Comparison of ENCODE assay signal across 19 cellular contexts in the genomic region with DNA sequence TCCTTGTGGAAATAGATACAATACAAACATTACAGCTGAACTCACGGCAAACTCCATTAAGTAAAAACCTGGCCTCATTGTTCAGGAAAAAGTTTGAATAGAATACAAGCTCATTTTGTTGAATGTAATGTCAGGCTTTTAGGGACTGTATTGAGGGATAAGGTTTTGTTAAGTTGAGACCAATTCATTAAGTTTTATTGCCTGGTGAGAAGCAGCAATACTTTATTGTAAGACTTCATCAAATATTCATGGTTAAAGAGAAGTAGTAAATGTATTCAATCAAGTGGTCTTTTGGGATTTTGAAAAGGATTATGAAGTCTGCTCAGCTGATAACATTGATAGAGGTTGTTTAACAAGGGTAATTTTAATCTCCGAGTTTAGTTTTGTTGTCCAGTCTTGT. TPM values are rescaled to one million over a fixed set of nuclear protein-coding genes. Genes with fewer than 3 reads are reported as not detected.
A peak's percentile ranks its signal among the peaks of the same experiment; 100 is the strongest.
DNase-seq lines count a peak whose midpoint lies in the region; FAIRE-seq and TF ChIP-seq lines count a peak whose summit lies in the region.
"Had no signal": no experiment of that assay in that cellular context is flagged by ENCODE, and none has a peak within 500 bp of the region (broad histone marks: within the 10 kb centered on the region; RNA-seq: fewer than 3 reads in every experiment).

No MANE protein-coding gene starts in this region.

- H3K27me3 Mint-ChIP-seq in brain, result no peaks in the 10 kb centered on the region

- TF ChIP-seq CTCF in brain (conservative IDR thresholded peaks at IDR 0.05) (no peak), dorsolateral prefrontal cortex (IDR thresholded peaks at IDR 0.05 in 54 of 56, conservative IDR thresholded peaks at IDR 0.05 in 2 of 56; ENCODE audit: low read depth in 1 of 56, partially characterized antibody in 56 of 56) (no peak)

- no peaks in the 10 kb centered on the region for H3K27me3 ChIP-seq in dorsolateral prefrontal cortex

- FAIRE-seq in H54 (lab: Jason Lieb, UNC), result peak; percentile 64
- FAIRE-seq: A204.1, RCC 7860 had no signal

- intact Hi-C loops in dorsolateral prefrontal cortex (cut with DNase I), result no loop called here

- H3K9me3 Mint-ChIP-seq in brain, result no peaks in the 10 kb centered on the region
- H3K9me3 Mint-ChIP-seq: CD8-positive, alpha-beta T cell; T-helper 2 cell treated with Interferon-gamma antibody and Interleukin-4, amounts not matched to agents 5 μg/mL and 100 μg/mL, for 36 hours had no signal

- H3K4me3 ChIP-seq in dorsolateral prefrontal cortex, result no peak overlapping the region

- H3K4me3 Mint-ChIP-seq in brain, result peak overlapping the region in 2 of 5 experiments; percentile 19 to 20
- H3K4me3 Mint-ChIP-seq: CD8-positive, alpha-beta T cell had no signal

- no peak for TF ChIP-seq POLR2A in H54 (IDR thresholded peaks at IDR 0.05; ENCODE audit: low read depth, low read length)

- no peak overlapping the region for H3K27ac ChIP-seq in dorsolateral prefrontal cortex
- H3K27ac ChIP-seq: KMS-11 had no signal

- H3K4me1 Mint-ChIP-seq in brain, result peaks cover 57% of the 10 kb centered on the region

- DNase-seq in NCI-H146 treated with DMSO at 0.1 percent for 48 hours (lab: John Stamatoyannopoulos, UW; ENCODE audit: unreplicated experiment), result peak; percentile 23
- DNase-seq in NCI-H146 (lab: John Stamatoyannopoulos, UW), result no peak
- no peak for DNase-seq in H54 (ENCODE audit: insufficient read length, low spot score)
- DNase-seq in NCI-H345 treated with DMSO at 0.1 percent for 48 hours (lab: John Stamatoyannopoulos, UW; ENCODE audit: unreplicated experiment), result peak; percentile 6
- DNase-seq in NCI-H82 treated with DMSO at 0.1 percent for 48 hours (lab: John Stamatoyannopoulos, UW; ENCODE audit: unreplicated experiment), result no peak
- DNase-seq in dorsolateral prefrontal cortex, result no peak
- no peak for DNase-seq in NCI-H524 treated with DMSO at 0.1 percent for 48 hours (lab: John Stamatoyannopoulos, UW)
- DNase-seq: CD8-positive, alpha-beta T cell; DND-41; H7; MV-4-11; NCI-H1417 treated with DMSO at 0.1 percent for 48 hours; NCI-H2081 treated with DMSO at 0.1 percent for 48 hours; NCI-H446 had no signal

- H3K36me3 Mint-ChIP-seq in brain, result peaks cover 22% of the 10 kb centered on the region

- H3K27ac Mint-ChIP-seq in brain, result peak overlapping the region in 3 of 5 experiments; percentile 9 to 59 (median 27)
- H3K27ac Mint-ChIP-seq: CD8-positive, alpha-beta T cell had no signal

RNA-seq across cellular contexts. Expression of gene METAP1D, which starts 35.4 kb away (rescaled TPM):
- 1.7 TPM for polyA plus RNA-seq in brain (ENCODE audit: insufficient read depth, low read depth, low replicate concordance)
- total RNA-seq in dorsolateral prefrontal cortex, result 10 to 100 TPM in 48 of 120 experiments, 1 to 10 TPM in 72; 5.8 to 17.9 (median 9.4) TPM

RNA-seq across cellular contexts. Expression of gene HAT1, which starts 42.1 kb away (rescaled TPM):
- polyA plus RNA-seq in brain (ENCODE audit: insufficient read depth, low read depth, low replicate concordance), result 19.0 TPM
- 10 to 100 TPM; 13.9 to 33.5 (median 22.1) TPM for total RNA-seq in dorsolateral prefrontal cortex

Comparison
In these comparisons a context has a peak if more than half of its experiments do, and no peak if none do; other contexts are left out.
1. DNase-seq: peak in NCI-H146 treated with DMSO at 0.1 percent for 48 hours (single experiment) and NCI-H345 treated with DMSO at 0.1 percent for 48 hours (single experiment); none in NCI-H146 (single experiment), H54 (single experiment), NCI-H82 treated with DMSO at 0.1 percent for 48 hours (single experiment), dorsolateral prefrontal cortex (0 of 10) and NCI-H524 treated with DMSO at 0.1 percent for 48 hours (single experiment).